ENCODE assay signal across 10 cellular contexts in genomic region chr2:20449501-20450200, GRCh38. TPM values are rescaled to one million over a fixed set of nuclear protein-coding genes. Genes with fewer than 3 reads are reported as not detected.
DNase-seq lines count a peak whose midpoint lies in the region; ATAC-seq and TF ChIP-seq lines count a peak whose summit lies in the region.
"Had no signal": no experiment of that assay in that cellular context is flagged by ENCODE, and none has a peak within 500 bp of the region (broad histone marks: within the 10 kb centered on the region; RNA-seq: fewer than 3 reads in every experiment).

No MANE protein-coding gene starts in this region.

- H3K4me1 ChIP-seq in rectal smooth muscle tissue (ENCODE audit: control insufficient read depth, insufficient read depth, low read length) = peaks cover 33% of the 10 kb centered on the region

- H3K4me3 ChIP-seq in rectal smooth muscle tissue (ENCODE audit: low read length) = peak overlapping the region; percentile 97

- peak; percentile 75 for DNase-seq in ELF-1 (ENCODE audit: low read depth, low spot score)
- no peak for DNase-seq in WTC11 (ENCODE audit: low spot score)
- DNase-seq in globus pallidus (ENCODE audit: low spot score) = peak; percentile 79
- no peak for DNase-seq in NCI-H2029 treated with DMSO at 0.1 percent for 48 hours (lab: John Stamatoyannopoulos, UW)
- no peak for DNase-seq in DMS79 (lab: John Stamatoyannopoulos, UW)
- no peak for DNase-seq in 8988T
- DNase-seq in NCI-H1930 (lab: John Stamatoyannopoulos, UW) = no peak
- DNase-seq: activated T-cell treated with anti-CD3 and anti-CD28 coated beads for 4 hours, NCI-H187 had no signal

- H3K27me3 ChIP-seq in rectal smooth muscle tissue (ENCODE audit: control insufficient read depth, insufficient read depth, low read length) = no peaks in the 10 kb centered on the region

- peaks cover 29% of the 10 kb centered on the region for H3K4me1 Mint-ChIP-seq in WTC11

- POLR2A ChIA-PET in WTC11 (lab: Charles Lee) = interaction anchor here (1.3 kb wide), 1 partner anchor 84 kb away, joined by 7 read pairs; no protein-coding TSS in a partner anchor

- peaks cover 75% of the 10 kb centered on the region for H3K27me3 Mint-ChIP-seq in WTC11 (ENCODE audit: low read depth)

- H3K27ac ChIP-seq in rectal smooth muscle tissue (ENCODE audit: low read depth, low read length) = peak overlapping the region; percentile 99

- no peak overlapping the region for H3K27ac Mint-ChIP-seq in WTC11

- no peaks in the 10 kb centered on the region for H3K9me3 Mint-ChIP-seq in WTC11

- peak overlapping the region; percentile 96 for H3K9ac ChIP-seq in rectal smooth muscle tissue (ENCODE audit: low read length)

- H3K36me3 ChIP-seq in rectal smooth muscle tissue (ENCODE audit: control insufficient read depth, insufficient read depth, low read length) = peaks cover 18% of the 10 kb centered on the region

- TF ChIP-seq CTCF in WTC11 (IDR thresholded peaks at IDR 0.05) = no peak

- no peak for ATAC-seq in WTC11

- H3K36me3 Mint-ChIP-seq in WTC11 = no peaks in the 10 kb centered on the region

- CTCF ChIA-PET in WTC11 (lab: Charles Lee) = interaction anchor here (0.9 to 3.2 kb wide), 8 partner anchors 35 to 202 kb away, joined by 3 to 14 read pairs (median 5); no protein-coding TSS in a partner anchor

- H3K4me3 Mint-ChIP-seq in WTC11 = peak overlapping the region; percentile 27

TF ChIP-seq in WTC11, 78 proteins besides CTCF, POLR2A, EP300 and RAD21:
- no peak for TF ChIP-seq FOXP4 (CRISPR knock-in tag; IDR thresholded peaks at IDR 0.05)
- TF ChIP-seq ZNF219 (CRISPR knock-in tag; IDR thresholded peaks at IDR 0.05; ENCODE audit: borderline replicate concordance) = no peak
- TF ChIP-seq RELA (CRISPR knock-in tag; IDR thresholded peaks at IDR 0.05; ENCODE audit: borderline replicate concordance) = no peak
- TF ChIP-seq OVOL2 (CRISPR knock-in tag; IDR thresholded peaks at IDR 0.05; ENCODE audit: borderline replicate concordance) = no peak
- TF ChIP-seq TP53 (CRISPR knock-in tag; IDR thresholded peaks at IDR 0.05) = no peak
- TF ChIP-seq AR (CRISPR knock-in tag; IDR thresholded peaks at IDR 0.05) = 0 out of 2 replicates have a peak, but pooled peaks have one; percentile 26
- TF ChIP-seq RORB (CRISPR knock-in tag; IDR thresholded peaks at IDR 0.05) = no peak
- TF ChIP-seq CDX4 (CRISPR knock-in tag; IDR thresholded peaks at IDR 0.05; ENCODE audit: borderline replicate concordance) = 0 out of 2 replicates have a peak, but pooled peaks have one; percentile 16
- TF ChIP-seq ZNF671 (CRISPR knock-in tag; IDR thresholded peaks at IDR 0.05) = no peak
- 0 out of 2 replicates have a peak, but pooled peaks have one; percentile 25 for TF ChIP-seq GABPB1 (CRISPR knock-in tag; IDR thresholded peaks at IDR 0.05)

RNA-seq across cellular contexts. Expression of gene RHOB, which starts 2.8 kb away (rescaled TPM):
- 20.4 to 23.2 TPM (median 22.7 TPM) in 3 replicates for total RNA-seq in WTC11 (2021)

Comparison
In these comparisons a context has a peak if more than half of its experiments do, and no peak if none do; other contexts are left out.
1. DNase-seq: peak in ELF-1 (single experiment) and globus pallidus (single experiment); none in WTC11 (single experiment), NCI-H2029 treated with DMSO at 0.1 percent for 48 hours (single experiment), DMS79 (single experiment), 8988T (single experiment) and NCI-H1930 (0 of 2).